In the genomic region with DNA sequence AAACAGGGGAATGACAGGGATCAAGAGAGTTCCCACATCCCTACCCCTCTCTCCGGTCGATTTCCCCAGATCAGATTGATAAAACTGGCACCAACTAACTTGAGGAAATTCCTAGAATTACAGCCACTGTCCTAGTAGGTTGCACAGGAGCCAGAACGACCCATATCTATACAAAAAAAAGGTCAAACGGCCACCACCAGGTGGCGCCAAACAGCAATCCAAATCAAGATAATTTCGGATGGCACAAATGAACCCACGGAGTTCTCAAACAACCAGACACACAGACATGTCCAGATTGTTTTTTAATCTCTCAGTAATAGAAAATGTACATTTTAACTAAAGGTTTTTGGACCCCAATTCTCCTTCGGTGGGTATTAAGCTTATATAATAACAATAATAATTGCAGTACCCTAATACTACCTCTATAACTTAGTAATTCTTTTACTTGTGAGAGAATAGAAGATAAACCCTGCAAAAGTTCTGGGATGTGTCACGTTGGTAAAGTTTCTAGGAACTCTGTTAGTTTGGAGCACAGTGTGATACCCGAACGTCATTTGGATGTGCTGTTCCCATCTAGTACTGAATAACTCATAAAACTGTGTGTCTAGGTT, we compare ENCODE assay signal across 8 cellular contexts.
A peak's percentile ranks its signal among the peaks of the same experiment; 100 is the strongest.
DNase-seq lines count a peak whose midpoint lies in the region; ATAC-seq and TF ChIP-seq lines count a peak whose summit lies in the region.

No MANE protein-coding gene starts in this region.

- H3K27me3 ChIP-seq in CD4-positive, alpha-beta memory T cell (ENCODE audit: insufficient read depth, low read length), result no peaks in the 10 kb centered on the region
- H3K27me3 ChIP-seq in Panc1 (ENCODE audit: control insufficient read depth, insufficient read depth, low read length) (no peaks in the 10 kb centered on the region), trophoblast cell (ENCODE audit: insufficient read depth, low read length) (no peaks in the 10 kb centered on the region), aorta (ENCODE audit: control insufficient read depth in 1 of 2, insufficient read depth in 2 of 2, low read length in 1 of 2) (no peaks in the 10 kb centered on the region)

- no peak overlapping the region for H3K18ac ChIP-seq in trophoblast cell (ENCODE audit: low read length)

- WGBS in trophoblast cell (ENCODE audit: extremely low coverage, insufficient coverage, insufficient read length), result no CpG with 5 or more reads among the region's 11 CpGs
- 20% methylated on average over 11 of the region's 11 CpGs for WGBS in aorta, 2 donors

- in situ Hi-C loops in Panc1 (cut with HindIII; ENCODE audit: low pct_unique_long_range_greater_than_20kb, low sequenced_read_pairs), result no loop called here

- TF ChIP-seq CTCF in Panc1 (IDR thresholded peaks at IDR 0.05), result peak; percentile 75

- no peaks in the 10 kb centered on the region for H3K9me3 ChIP-seq in CD4-positive, alpha-beta memory T cell (ENCODE audit: control insufficient read depth in 1 of 2, low read length in 2 of 2)
- no peaks in the 10 kb centered on the region for H3K9me3 ChIP-seq in Panc1 (ENCODE audit: control insufficient read depth, insufficient read depth, low read depth, low read length)
- no peaks in the 10 kb centered on the region for H3K9me3 ChIP-seq in trophoblast cell (ENCODE audit: insufficient read depth, low read depth, low read length)
- H3K9me3 ChIP-seq in aorta (ENCODE audit: control insufficient read depth, low read length), result no peaks in the 10 kb centered on the region

- H3K27me3 Mint-ChIP-seq in CD4-positive, alpha-beta memory T cell, result no peaks in the 10 kb centered on the region
- no peaks in the 10 kb centered on the region for H3K27me3 Mint-ChIP-seq in activated T-helper 1 cell treated with anti-CD3 and anti-CD28 coated beads, Interleukin-12 subunit alpha, Interleukin-12 subunit beta, Interleukin-2, Interleukin-4 antibody, amounts not matched to agents 30 ng/mL and 10 ng/mL and 1 ng/mL, durations not matched to agents 14 hours and 24 hours and 36 hours (ENCODE audit: insufficient read depth)

- H2AK5ac ChIP-seq in trophoblast cell (ENCODE audit: low read length), result no peak overlapping the region

- no peak overlapping the region for H2BK5ac ChIP-seq in trophoblast cell (ENCODE audit: low read depth, low read length, poor library complexity)

- H3K79me2 ChIP-seq in trophoblast cell (ENCODE audit: control insufficient read depth, insufficient read depth, low read length, poor library complexity), result no peaks in the 10 kb centered on the region

- no peak overlapping the region for H3K4me3 Mint-ChIP-seq in CD4-positive, alpha-beta memory T cell
- no peak overlapping the region for H3K4me3 Mint-ChIP-seq in activated T-helper 1 cell treated with anti-CD3 and anti-CD28 coated beads, Interleukin-12 subunit alpha, Interleukin-12 subunit beta, Interleukin-2, Interleukin-4 antibody, amounts not matched to agents 30 ng/mL and 10 ng/mL and 1 ng/mL, durations not matched to agents 14 hours and 24 hours and 36 hours

- no peak overlapping the region for H2BK120ac ChIP-seq in trophoblast cell (ENCODE audit: insufficient read depth, low read length, poor library complexity)

- H3K27ac ChIP-seq in CD4-positive, alpha-beta memory T cell (ENCODE audit: low read depth, low read length), result no peak overlapping the region
- H3K27ac ChIP-seq in Panc1 (ENCODE audit: low read length) (no peak overlapping the region), trophoblast cell (ENCODE audit: low read depth, low read length) (no peak overlapping the region), aorta (ENCODE audit: low read depth in 1 of 2, low read length in 2 of 2) (no peak overlapping the region)

- no peaks in the 10 kb centered on the region for H3K4me1 Mint-ChIP-seq in CD4-positive, alpha-beta memory T cell
- H3K4me1 Mint-ChIP-seq in activated T-helper 1 cell treated with anti-CD3 and anti-CD28 coated beads, Interleukin-12 subunit alpha, Interleukin-12 subunit beta, Interleukin-2, Interleukin-4 antibody, amounts not matched to agents 30 ng/mL and 10 ng/mL and 1 ng/mL, durations not matched to agents 14 hours and 24 hours and 36 hours (ENCODE audit: low read depth), result no peaks in the 10 kb centered on the region

- H4K12ac ChIP-seq in trophoblast cell (ENCODE audit: low read depth, low read length), result no peak overlapping the region

- intact Hi-C loops in CD4-positive, alpha-beta memory T cell (cut with micrococcal nuclease), result loop anchor here (2.0 kb wide), 1 partner anchor 1055 kb away; no protein-coding TSS in a partner anchor
- intact Hi-C loops in Panc1 (cut with micrococcal nuclease; ENCODE audit: unreplicated experiment), result loop anchor here (2.0 to 10.0 kb wide), 3 partner anchors 193 to 1055 kb away; no protein-coding TSS in a partner anchor
- intact Hi-C loops in activated T-helper 1 cell treated with anti-CD3 and anti-CD28 coated beads, Interleukin-12 subunit alpha, Interleukin-12 subunit beta, Interleukin-2, Interleukin-4 antibody, amounts not matched to agents 30 ng/mL and 10 ng/mL and 1 ng/mL, durations not matched to agents 14 hours and 24 hours and 36 hours (cut with micrococcal nuclease), result loop anchor here (1.0 to 5.0 kb wide), 5 partner anchors 271 to 1133 kb away; no protein-coding TSS in a partner anchor
- intact Hi-C loops in aorta (cut with DNase I), result loop anchor here in 1 of 2 donors (5.0 to 10.0 kb wide), 2 partner anchors 266 to 1053 kb away; no protein-coding TSS in a partner anchor

- H3K4me2 ChIP-seq in trophoblast cell (ENCODE audit: low read length), result no peak overlapping the region

- H3K4me3 ChIP-seq in CD4-positive, alpha-beta memory T cell (ENCODE audit: low read length in 2 of 2), result no peak overlapping the region
- H3K4me3 ChIP-seq in Panc1 (ENCODE audit: low read depth in 2 of 2, low read length in 2 of 2) (no peak overlapping the region), trophoblast cell (ENCODE audit: low read depth, low read length) (no peak overlapping the region), aorta (ENCODE audit: low read length in 2 of 2) (no peak overlapping the region)

- no peak overlapping the region for H4K8ac ChIP-seq in trophoblast cell (ENCODE audit: low read depth, low read length)

- no peak overlapping the region for H2BK12ac ChIP-seq in trophoblast cell (ENCODE audit: low read length)

- H3K27ac Mint-ChIP-seq in CD4-positive, alpha-beta memory T cell, result no peak overlapping the region
- H3K27ac Mint-ChIP-seq in activated T-helper 1 cell treated with anti-CD3 and anti-CD28 coated beads, Interleukin-12 subunit alpha, Interleukin-12 subunit beta, Interleukin-2, Interleukin-4 antibody, amounts not matched to agents 30 ng/mL and 10 ng/mL and 1 ng/mL, durations not matched to agents 14 hours and 24 hours and 36 hours, result no peak overlapping the region

- H3K9ac ChIP-seq in trophoblast cell (ENCODE audit: low read length), result no peak overlapping the region

- H4K91ac ChIP-seq in trophoblast cell (ENCODE audit: low read depth, low read length), result no peak overlapping the region

- no peaks in the 10 kb centered on the region for H3K9me3 Mint-ChIP-seq in CD4-positive, alpha-beta memory T cell
- no peaks in the 10 kb centered on the region for H3K9me3 Mint-ChIP-seq in activated T-helper 1 cell treated with anti-CD3 and anti-CD28 coated beads, Interleukin-12 subunit alpha, Interleukin-12 subunit beta, Interleukin-2, Interleukin-4 antibody, amounts not matched to agents 30 ng/mL and 10 ng/mL and 1 ng/mL, durations not matched to agents 14 hours and 24 hours and 36 hours

- CTCF ChIA-PET in CD4-positive, alpha-beta memory T cell (lab: Charles Lee; ENCODE audit: partially characterized antibody), result interaction anchor here (0.5 to 2.6 kb wide), 4 partner anchors 11 to 1132 kb away, joined by 3 to 7 read pairs (median 5); no protein-coding TSS in a partner anchor
- CTCF ChIA-PET in Panc1 (lab: Charles Lee), result no interaction called here

- no TSS peak for BruUV-seq in Panc1 (replicated peaks; lab: Mats Ljungman, UMichigan)

- H3K36me3 ChIP-seq in CD4-positive, alpha-beta memory T cell (ENCODE audit: insufficient read depth, low read length), result no peaks in the 10 kb centered on the region
- no peaks in the 10 kb centered on the region for H3K36me3 ChIP-seq in Panc1 (ENCODE audit: control insufficient read depth, insufficient read depth, low read length)
- no peaks in the 10 kb centered on the region for H3K36me3 ChIP-seq in trophoblast cell (ENCODE audit: control insufficient read depth in 1 of 2, insufficient read depth in 2 of 2, low read length in 2 of 2)
- no peaks in the 10 kb centered on the region for H3K36me3 ChIP-seq in aorta (ENCODE audit: control insufficient read depth in 1 of 2, insufficient read depth in 2 of 2, low read length in 1 of 2)

- H3K79me1 ChIP-seq in trophoblast cell (ENCODE audit: low read length), result no peaks in the 10 kb centered on the region

- POLR2A ChIA-PET in CD4-positive, alpha-beta memory T cell (lab: Charles Lee; ENCODE audit: partially characterized antibody), result no interaction called here
- POLR2A ChIA-PET in Panc1 (lab: Charles Lee), result no interaction called here

- H3K4ac ChIP-seq in trophoblast cell (ENCODE audit: low read depth, low read length), result no peak overlapping the region

- no peak overlapping the region for H3K23ac ChIP-seq in trophoblast cell (ENCODE audit: low read length)

- DNase-seq in CD4-positive, alpha-beta memory T cell, result peak; percentile 1 to 35 (median 22)
- DNase-seq in Panc1 (ENCODE audit: low read depth, low spot score) (peak; percentile 51), germinal center (ENCODE audit: low spot score) (peak; percentile 12), trophoblast cell (peak; percentile 18 to 88), aorta (peak; percentile 64 to 85)
- peak; percentile 14 for DNase-seq in activated T-helper 1 cell treated with anti-CD3 and anti-CD28 coated beads, Interleukin-12 subunit alpha, Interleukin-12 subunit beta, Interleukin-2, Interleukin-4 antibody, amounts not matched to agents 30 ng/mL and 10 ng/mL and 1 ng/mL, durations not matched to agents 14 hours and 24 hours and 36 hours (ENCODE audit: low spot score)

- H3K14ac ChIP-seq in trophoblast cell (ENCODE audit: low read length), result no peak overlapping the region

- no peaks in the 10 kb centered on the region for H3K4me1 ChIP-seq in CD4-positive, alpha-beta memory T cell (ENCODE audit: insufficient read depth, low read length)
- H3K4me1 ChIP-seq in Panc1 (ENCODE audit: control insufficient read depth, insufficient read depth, low read length) (no peaks in the 10 kb centered on the region), trophoblast cell (ENCODE audit: control insufficient read depth in 1 of 2, insufficient read depth in 2 of 2, low read length in 2 of 2) (no peaks in the 10 kb centered on the region), aorta (ENCODE audit: control insufficient read depth in 1 of 2, insufficient read depth in 2 of 2, low read length in 2 of 2) (no peaks in the 10 kb centered on the region)

- no peak overlapping the region for H2AFZ ChIP-seq in trophoblast cell (ENCODE audit: insufficient read depth, low read length, poor library complexity)

- H3K36me3 Mint-ChIP-seq in CD4-positive, alpha-beta memory T cell, result no peaks in the 10 kb centered on the region
- no peaks in the 10 kb centered on the region for H3K36me3 Mint-ChIP-seq in activated T-helper 1 cell treated with anti-CD3 and anti-CD28 coated beads, Interleukin-12 subunit alpha, Interleukin-12 subunit beta, Interleukin-2, Interleukin-4 antibody, amounts not matched to agents 30 ng/mL and 10 ng/mL and 1 ng/mL, durations not matched to agents 14 hours and 24 hours and 36 hours (ENCODE audit: low read depth)

- peak; percentile 74 for ATAC-seq in GM18907 (IDR thresholded peaks at IDR 0.05; ENCODE audit: unreplicated experiment)
- peak; percentile 70 for ATAC-seq in HG03439 (IDR thresholded peaks at IDR 0.05; ENCODE audit: unreplicated experiment)
- peak; percentile 80 for ATAC-seq in Panc1
- ATAC-seq in aorta (ENCODE audit: low FRiP score), result no peak

Comparison
In these comparisons a context has a peak if more than half of its experiments do, and no peak if none do; other contexts are left out.
1. DNase-seq: peak in every context shown above with its lines; median percentile 74 in aorta; 53 in trophoblast cell; 51 in Panc1; 22 in CD4-positive, alpha-beta memory T cell; 14 in activated T-helper 1 cell treated with anti-CD3 and anti-CD28 coated beads, Interleukin-12 subunit alpha, Interleukin-12 subunit beta, Interleukin-2, Interleukin-4 antibody, amounts not matched to agents 30 ng/mL and 10 ng/mL and 1 ng/mL, durations not matched to agents 14 hours and 24 hours and 36 hours; 12 in germinal center.